18 cellular contexts compared by ENCODE assay signal in genomic region chr4:185016946-185017797, GRCh38. TPM values are rescaled to one million over a fixed set of nuclear protein-coding genes. Genes with fewer than 3 reads are reported as not detected.
A peak's percentile ranks its signal among the peaks of the same experiment; 100 is the strongest.
DNase-seq lines count a peak whose midpoint lies in the region; ATAC-seq, FAIRE-seq and TF ChIP-seq lines count a peak whose summit lies in the region.
"Had no signal": no experiment of that assay in that cellular context is flagged by ENCODE, and none has a peak within 500 bp of the region (broad histone marks: within the 10 kb centered on the region; RNA-seq: fewer than 3 reads in every experiment).

No MANE protein-coding gene starts in this region.

- H3K27me3 ChIP-seq in iPS-15b (ENCODE audit: control insufficient read depth, insufficient read depth, low read length) = peaks cover 100% of the 10 kb centered on the region

- H3K4me1 ChIP-seq in A549 = no peaks in the 10 kb centered on the region
- H3K4me1 ChIP-seq in iPS-15b (ENCODE audit: control insufficient read depth, insufficient read depth, low read length) = peaks cover 22% of the 10 kb centered on the region

- H3K4me3 ChIP-seq in A549 (no peak overlapping the region), iPS-15b (ENCODE audit: low read depth, low read length) (peak overlapping the region; percentile 42)
- H3K4me3 ChIP-seq: cardiac muscle cell had no signal

- TF ChIP-seq RAD21 in A549 (conservative IDR thresholded peaks at IDR 0.05 in 1 of 2, IDR thresholded peaks at IDR 0.05 in 1 of 2) = no peak

- TF ChIP-seq EP300 in A549 (IDR thresholded peaks at IDR 0.05) = no peak

- no peaks in the 10 kb centered on the region for H3K36me3 ChIP-seq in iPS-15b (ENCODE audit: control insufficient read depth, insufficient read depth, low read length)
- H3K36me3 ChIP-seq: BLaER1 treated with 17β-estradiol and CSF1 and Interleukin-3, amounts not matched to agents 10 nM and 100 nM; cardiac muscle cell; WERI-Rb-1 had no signal

- POLR2A ChIA-PET in A549 (lab: Yijun Ruan, JAX) = no interaction called here

- no peaks in the 10 kb centered on the region for H3K9me3 ChIP-seq in A549
- H3K9me3 ChIP-seq in iPS-15b (ENCODE audit: control insufficient read depth, insufficient read depth, low read length) = no peaks in the 10 kb centered on the region

- H3K4me2 ChIP-seq in A549 = no peak overlapping the region

- no peak for TF ChIP-seq CTCF in A549 (IDR thresholded peaks at IDR 0.05)

- CTCF ChIA-PET in A549 (lab: Yijun Ruan, JAX) = interaction anchor here (1.9 kb wide), 1 partner anchor 79 kb away, joined by 6 read pairs; no protein-coding TSS in a partner anchor

- H3K9ac ChIP-seq in iPS-15b (ENCODE audit: low read depth, low read length) = no peak overlapping the region
- H3K9ac ChIP-seq: BLaER1 treated with 17β-estradiol and CSF1 and Interleukin-3, amounts not matched to agents 10 nM and 100 nM had no signal

- FAIRE-seq in A549 (lab: Jason Lieb, UNC) = no peak
- FAIRE-seq: GM12892, urothelium cell line had no signal

- WGBS in A549 (ENCODE audit: missing lambda C conversion rate) = 27% methylated on average over 31 of the region's 37 CpGs

- no peak for TF ChIP-seq POLR2A in A549 (IDR thresholded peaks at IDR 0.05; ENCODE audit: low read length)

- peak in 1 of 2 experiments; percentile 25 for DNase-seq in A549 (ENCODE audit: low read depth in 1 of 2, low spot score in 1 of 2)
- peak; percentile 15 for DNase-seq in COLO668 (lab: John Stamatoyannopoulos, UW; ENCODE audit: unreplicated experiment)
- DNase-seq in astrocyte of the hippocampus (ENCODE audit: low read depth, low spot score) = peak; percentile 50
- DNase-seq in DMS114 treated with DMSO at 0.1 percent for 48 hours (lab: John Stamatoyannopoulos, UW; ENCODE audit: unreplicated experiment) = no peak
- DNase-seq: activated naive CD4-positive, alpha-beta T cell treated with anti-CD3 and anti-CD28 coated beads, Interleukin-2, amount 10 ng/mL, durations not matched to agents 7 days and 5 days; effector memory CD8-positive, alpha-beta T cell; EL; kidney glomerular epithelial cell; NCI-H1436 treated with DMSO at 0.1 percent for 48 hours; NCI-H524 treated with DMSO at 0.1 percent for 48 hours had no signal

- ATAC-seq in A549 = no peak
- ATAC-seq in HG03442 (IDR thresholded peaks at IDR 0.05; ENCODE audit: unreplicated experiment) = no peak
- ATAC-seq in activated CD4-positive, CD25-positive, alpha-beta regulatory T cell treated with anti-CD3 and anti-CD28 coated beads, Interleukin-2, amount 50 U/mL, for 24 hours = no peak
- ATAC-seq: effector memory CD8-positive, alpha-beta T cell had no signal

- no peak overlapping the region for H3K27ac ChIP-seq in A549
- H3K27ac ChIP-seq: BLaER1 treated with 17β-estradiol and CSF1 and Interleukin-3, amounts not matched to agents 10 nM and 100 nM; cardiac muscle cell had no signal

TF ChIP-seq in A549, 52 proteins besides CTCF, POLR2A, EP300 and RAD21:
- TF ChIP-seq FOXS1 (CRISPR knock-in tag; IDR thresholded peaks at IDR 0.05) = no peak
- TF ChIP-seq JUN (IDR thresholded peaks at IDR 0.05) = no peak
- TF ChIP-seq HDAC2 (IDR thresholded peaks at IDR 0.05) = peak; percentile 86
- no peak for TF ChIP-seq HES2 (IDR thresholded peaks at IDR 0.05)
- TF ChIP-seq ATOH8 (CRISPR knock-in tag; IDR thresholded peaks at IDR 0.05; ENCODE audit: low read depth) = no peak
- TF ChIP-seq USF2 (IDR thresholded peaks at IDR 0.05) = no peak
- no peak for TF ChIP-seq FOSB (CRISPR knock-in tag; IDR thresholded peaks at IDR 0.05)
- no peak for TF ChIP-seq ZNF302 (CRISPR knock-in tag; IDR thresholded peaks at IDR 0.05)

RNA-seq across cellular contexts. Expression of gene HELT, which starts 1.1 kb away (rescaled TPM):
- polyA plus RNA-seq in A549 (2011; rRNA removed) (not detected in 2 replicates), A549 (2017; fragmentation: RNase III; extraction: RNeasy Plus Mini Kit Qiagen cat#74134 plus additional on column Dnase treatment) (not detected in 3 replicates)
- not detected in 2 replicates for polyA plus RNA-seq in A549 (2012; cell fraction: cytosol; rRNA removed)
- polyA plus RNA-seq in A549 (2012; cell fraction: nucleus; rRNA removed) = not detected in 2 replicates
- polyA minus RNA-seq in A549 (2011; rRNA and poly(A)+ RNA removed) = not detected in 2 replicates
- polyA plus RNA-seq: cardiac muscle cell had no signal
